In the genomic region with DNA sequence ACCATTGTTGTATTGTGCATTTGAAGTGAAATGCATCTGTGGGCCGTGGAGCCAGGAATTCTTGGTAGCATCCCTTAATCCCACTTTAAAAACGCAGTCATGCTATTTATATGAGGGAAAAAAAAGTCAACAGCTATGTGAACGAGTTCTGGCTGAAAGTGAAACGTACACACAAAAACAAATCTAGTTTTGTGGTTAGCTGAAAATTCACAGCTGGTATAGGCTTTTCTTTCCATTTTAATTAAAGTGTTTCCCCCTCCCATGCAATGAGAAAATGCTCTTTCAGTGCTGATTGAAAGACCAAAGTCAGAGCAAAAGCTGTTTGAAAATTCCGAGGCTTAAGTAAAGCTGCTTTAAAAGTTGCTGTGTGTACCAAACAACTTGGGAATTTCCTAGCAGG, we compare ENCODE assay signal across 12 cellular contexts.
DNase-seq lines count a peak whose midpoint lies in the region; ATAC-seq and FAIRE-seq lines count a peak whose summit lies in the region.
"Had no signal": no experiment of that assay in that cellular context is flagged by ENCODE, and none has a peak within 500 bp of the region (broad histone marks: within the 10 kb centered on the region; RNA-seq: fewer than 3 reads in every experiment).

No MANE protein-coding gene starts in this region.

- ATAC-seq in GM18861 (IDR thresholded peaks at IDR 0.05; ENCODE audit: unreplicated experiment) = peak; percentile 51
- ATAC-seq in GM21619 (IDR thresholded peaks at IDR 0.05; ENCODE audit: unreplicated experiment) = peak; percentile 55
- ATAC-seq in HG03442 (IDR thresholded peaks at IDR 0.05; ENCODE audit: unreplicated experiment) = peak; percentile 48
- ATAC-seq: activated CD4-positive, CD25-positive, alpha-beta regulatory T cell treated with anti-CD3 and anti-CD28 coated beads, Interleukin-2, amount 50 U/mL, for 24 hours had no signal

- DNase-seq in NCI-H226 = no peak
- DNase-seq in GF-D8 (lab: John Stamatoyannopoulos, UW) = no peak
- no peak for DNase-seq in NCI-H510A treated with DMSO at 0.1 percent for 48 hours (lab: John Stamatoyannopoulos, UW)
- DNase-seq in pons (ENCODE audit: low spot score) = no peak
- DNase-seq: brain microvascular endothelial cell, DMS 273 treated with DMSO at 0.1 percent for 48 hours had no signal

- FAIRE-seq in islet of Langerhans (lab: Jason Lieb, UNC) = peak; percentile 33
- FAIRE-seq: frontal cortex had no signal
